Comparison of ENCODE assay signal across 1 cellular context in genomic region chr2:157181234-157181633, GRCh38.
TF ChIP-seq lines count a peak whose summit lies in the region.

No MANE protein-coding gene starts in this region.

TF ChIP-seq in K562, 482 proteins besides CTCF, POLR2A, EP300 and RAD21:
- TF ChIP-seq POLR3G (IDR thresholded peaks at IDR 0.05; ENCODE audit: extremely low read depth, insufficient read length, insufficient replicate concordance) (no peak), CEBPG (CRISPR knock-in tag; IDR thresholded peaks at IDR 0.05) (no peak), CEBPG (tag; conservative IDR thresholded peaks at IDR 0.05 in 1 of 2, IDR thresholded peaks at IDR 0.05 in 1 of 2) (peak; percentile 82 to 84), ARID3B (CRISPR knock-in tag; IDR thresholded peaks at IDR 0.05; ENCODE audit: borderline replicate concordance) (no peak), CEBPB (tag; IDR thresholded peaks at IDR 0.05) (peak; percentile 88), ZNF592 (IDR thresholded peaks at IDR 0.05) (peak; percentile 25; the same call in 1 of the 2 replicates), RFX1 (IDR thresholded peaks at IDR 0.05) (peak; percentile 29; the same call in 1 of the 2 replicates), ZNF644 (tag; IDR thresholded peaks at IDR 0.05; ENCODE audit: low read depth) (0 out of 2 replicates have a peak, but pooled peaks have one; percentile 10)
